In genomic region chr14:93033983-93034670, GRCh38 we compare ENCODE assay signal across 8 cellular contexts.
DNase-seq lines count a peak whose midpoint lies in the region; ATAC-seq and TF ChIP-seq lines count a peak whose summit lies in the region.

No MANE protein-coding gene starts in this region.

- peak; percentile 44 for DNase-seq in GM03348 (ENCODE audit: low spot score)
- peak; percentile 35 for DNase-seq in HEK293T (ENCODE audit: extremely low spot score)
- no peak for DNase-seq in astrocyte of the spinal cord (ENCODE audit: low read depth, low spot score)
- peak; percentile 41 for DNase-seq in mesendoderm
- DNase-seq in upper lobe of right lung, result no peak
- DNase-seq in RPMI8226, result no peak
- no peak for DNase-seq in NCI-H446 (lab: John Stamatoyannopoulos, UW)

- H3K4me2 ChIP-seq in SU-DHL-6 (ENCODE audit: low read depth, low read length, poor library complexity, severe bottlenecking), result no peak overlapping the region
- H3K4me2 ChIP-seq in mesendoderm (ENCODE audit: low read length), result no peak overlapping the region

- H3K9me3 ChIP-seq in SU-DHL-6 (ENCODE audit: insufficient read depth, low read length) (no peaks in the 10 kb centered on the region), upper lobe of right lung (no peaks in the 10 kb centered on the region)

- no peaks in the 10 kb centered on the region for H3K79me2 ChIP-seq in SU-DHL-6 (ENCODE audit: insufficient read depth, low read length)
- no peaks in the 10 kb centered on the region for H3K79me2 ChIP-seq in mesendoderm (ENCODE audit: control insufficient read depth, insufficient read depth, low read length)

- H2AFZ ChIP-seq in SU-DHL-6 (ENCODE audit: low read depth, low read length, severe bottlenecking), result no peak overlapping the region

- no peak overlapping the region for H2BK120ac ChIP-seq in mesendoderm (ENCODE audit: low read depth, low read length)

- POLR2A ChIA-PET in HEK293T (lab: Yijun Ruan, JAX), result no interaction called here

- in situ Hi-C loops in astrocyte of the spinal cord (cut with HindIII; ENCODE audit: low sequenced_read_pairs), result no loop called here

- peak; percentile 56 for TF ChIP-seq CTCF in SU-DHL-6 (IDR thresholded peaks at IDR 0.05; ENCODE audit: insufficient read depth, low read length, poor library complexity, severe bottlenecking)
- TF ChIP-seq CTCF in astrocyte of the spinal cord (IDR thresholded peaks at IDR 0.05; ENCODE audit: low read depth, low read length), result peak; percentile 55
- peak; percentile 42 for TF ChIP-seq CTCF in upper lobe of right lung (IDR thresholded peaks at IDR 0.05)

- WGBS in mesendoderm (ENCODE audit: extremely low coverage, insufficient coverage, low lambda C conversion rate), result no CpG with 5 or more reads among the region's 7 CpGs

- no peak overlapping the region for H2BK15ac ChIP-seq in mesendoderm (replicated peaks; ENCODE audit: low read depth)

- no peaks in the 10 kb centered on the region for H3F3A ChIP-seq in SU-DHL-6 (ENCODE audit: insufficient read depth)

- CTCF ChIA-PET in HEK293T (lab: Yijun Ruan, JAX), result interaction anchor here (0.6 to 1.1 kb wide), 3 partner anchors 9 to 28 kb away, joined by 3 to 8 read pairs (median 3); no protein-coding TSS in a partner anchor

- no peaks in the 10 kb centered on the region for H3K79me1 ChIP-seq in mesendoderm (ENCODE audit: low read length)

- no peak overlapping the region for H2BK5ac ChIP-seq in mesendoderm (ENCODE audit: low read length)

- no peak overlapping the region for H4K5ac ChIP-seq in mesendoderm (ENCODE audit: low read length)

- H3K23ac ChIP-seq in mesendoderm (ENCODE audit: low read length), result no peak overlapping the region

- intact Hi-C loops in upper lobe of right lung (cut with DNase I), result no loop called here

- H3K4ac ChIP-seq in mesendoderm (ENCODE audit: low read depth, low read length), result no peak overlapping the region

- H4K8ac ChIP-seq in mesendoderm (ENCODE audit: low read depth, low read length), result no peak overlapping the region

- H3K4me1 ChIP-seq in mesendoderm (ENCODE audit: control insufficient read depth, low read depth, low read length), result peaks cover 5% of the 10 kb centered on the region
- H3K4me1 ChIP-seq in upper lobe of right lung, result peaks cover 49% of the 10 kb centered on the region

- H3K27ac ChIP-seq in SU-DHL-6 (ENCODE audit: low read depth, low read length) (no peak overlapping the region), mesendoderm (ENCODE audit: low read depth, low read length) (no peak overlapping the region), upper lobe of right lung (no peak overlapping the region)

- peak overlapping the region; percentile 2 for H3K56ac ChIP-seq in mesendoderm (ENCODE audit: low read length)

- H4K20me1 ChIP-seq in SU-DHL-6 (ENCODE audit: low read depth, low read length), result no peaks in the 10 kb centered on the region

- H2AK5ac ChIP-seq in mesendoderm (ENCODE audit: low read length), result no peak overlapping the region

- H3K36me3 ChIP-seq in SU-DHL-6 (ENCODE audit: low read length) (no peaks in the 10 kb centered on the region), mesendoderm (ENCODE audit: control insufficient read depth, insufficient read depth, low read length) (no peaks in the 10 kb centered on the region), upper lobe of right lung (no peaks in the 10 kb centered on the region)

- peak; percentile 15 for ATAC-seq in upper lobe of right lung

- no peak overlapping the region for H3K18ac ChIP-seq in mesendoderm (ENCODE audit: low read length)

- H3K27me3 ChIP-seq in SU-DHL-6 (ENCODE audit: low read length), result no peaks in the 10 kb centered on the region
- no peaks in the 10 kb centered on the region for H3K27me3 ChIP-seq in mesendoderm (ENCODE audit: insufficient read depth, low read length, poor library complexity)
- no peaks in the 10 kb centered on the region for H3K27me3 ChIP-seq in upper lobe of right lung

- H3K9ac ChIP-seq in SU-DHL-6 (ENCODE audit: low read length) (no peak overlapping the region), mesendoderm (ENCODE audit: low read length) (no peak overlapping the region)

- no peaks in the 10 kb centered on the region for H3K9me2 ChIP-seq in SU-DHL-6 (replicated peaks; ENCODE audit: insufficient read depth, low read length)

- H3K4me3 ChIP-seq in SU-DHL-6 (ENCODE audit: insufficient read depth, low read length, poor library complexity, severe bottlenecking), result no peak overlapping the region
- H3K4me3 ChIP-seq in astrocyte of the spinal cord (ENCODE audit: low read depth, low read length), result no peak overlapping the region
- H3K4me3 ChIP-seq in mesendoderm (ENCODE audit: low read length), result no peak overlapping the region
- H3K4me3 ChIP-seq in upper lobe of right lung, result no peak overlapping the region

TF ChIP-seq in HEK293T, 16 proteins besides CTCF, POLR2A, EP300 and RAD21:
- TF ChIP-seq L3MBTL2 (conservative IDR thresholded peaks at IDR 0.05), result no peak
TF ChIP-seq in HEK293T: peak in this region for 0.

Comparison
In these comparisons a context has a peak if more than half of its experiments do, and no peak if none do; other contexts are left out.
1. DNase-seq: peak in GM03348 (single experiment), HEK293T (single experiment) and mesendoderm (single experiment); none in astrocyte of the spinal cord (single experiment), upper lobe of right lung (single experiment), RPMI8226 (single experiment) and NCI-H446 (0 of 2).
2. Peak in every context shown above with its lines, with median percentiles within 50 percentile points of each other: CTCF ChIP-seq.